In genomic region chr13:112718318-112718717, GRCh38 we compare ENCODE assay signal across 25 cellular contexts.
"Had no signal": no experiment of that assay in that cellular context is flagged by ENCODE, and none has a peak within 500 bp of the region (broad histone marks: within the 10 kb centered on the region; RNA-seq: fewer than 3 reads in every experiment).

No MANE protein-coding gene starts in this region.

- FAIRE-seq: colon, pancreas, TTC549 had no signal

- H3K27ac ChIP-seq: adrenal gland, body of pancreas, epithelial cell of prostate, esophagus squamous epithelium, pancreas, psoas muscle, vagina had no signal

- H3K4me3 ChIP-seq: adrenal gland, body of pancreas, esophagus squamous epithelium, pancreas, psoas muscle, vagina had no signal

- H3K27me3 ChIP-seq: adrenal gland, body of pancreas, esophagus squamous epithelium, pancreas, vagina had no signal

- H3K9me3 ChIP-seq: adrenal gland, body of pancreas, esophagus squamous epithelium, pancreas, psoas muscle, vagina had no signal

- H3K36me3 ChIP-seq: adrenal gland, esophagus squamous epithelium, pancreas, vagina had no signal

- ATAC-seq: activated CD4-positive, CD25-positive, alpha-beta regulatory T cell treated with anti-CD3 and anti-CD28 coated beads, Interleukin-2, amount 50 U/mL, for 24 hours; body of pancreas; naive thymus-derived CD8-positive, alpha-beta T cell; pancreas; psoas muscle had no signal

- DNase-seq: activated CD4-positive, alpha-beta memory T cell treated with anti-CD3 and anti-CD28 coated beads for 36 hours; activated CD4-positive, alpha-beta T cell treated with anti-CD3 and anti-CD28 coated beads, Interleukin-2, amount 10 ng/mL, durations not matched to agents 24 days and 14 days; activated CD8-positive, alpha-beta memory T cell treated with anti-CD3 and anti-CD28 coated beads, Interleukin-2, amount 50 U/mL, for 4 hours; activated effector memory CD4-positive, alpha-beta T cell treated with anti-CD3 and anti-CD28 coated beads, Interleukin-2, amount 50 U/mL, for 16 hours; activated naive CD4-positive, alpha-beta T cell treated with anti-CD3 and anti-CD28 coated beads for 36 hours; activated naive CD8-positive, alpha-beta T cell treated with anti-CD3 and anti-CD28 coated beads for 36 hours; activated T-cell treated with anti-CD3 and anti-CD28 coated beads, Interleukin-2, amount 50 U/mL, for 1 hour; adrenal gland; aorta; body of pancreas; effector CD4-positive, alpha-beta T cell; esophagus squamous epithelium; foreskin melanocyte; midbrain; naive thymus-derived CD8-positive, alpha-beta T cell; nucleus accumbens; pancreas; stimulated activated CD4-positive, alpha-beta T cell treated with anti-CD3 and anti-CD28 coated beads, Interleukin-2, amount 100 ng/mL, for 48 hours; stimulated activated naive CD4-positive, alpha-beta T cell treated with Interleukin-2 at 50 U/mL for 16 hours had no signal
